In genomic region chr19:16078311-16078758, GRCh38 we compare ENCODE assay signal across 8 cellular contexts. TPM values are rescaled to one million over a fixed set of nuclear protein-coding genes. Genes with fewer than 3 reads are reported as not detected.
DNase-seq lines count a peak whose midpoint lies in the region; ATAC-seq, FAIRE-seq and TF ChIP-seq lines count a peak whose summit lies in the region.

No MANE protein-coding gene starts in this region.

- TF ChIP-seq EP300 in stomach (IDR thresholded peaks at IDR 0.05) = no peak

- dilution Hi-C loops in keratinocyte (cut with MboI; ENCODE audit: extremely low pct_ligation_motif_present, low sequenced_read_pairs) = no loop called here

- no peaks in the 10 kb centered on the region for H3K9me3 ChIP-seq in NT2/D1 (ENCODE audit: insufficient read depth, low read length)
- no peaks in the 10 kb centered on the region for H3K9me3 ChIP-seq in astrocyte (ENCODE audit: insufficient read depth, low read depth, low read length)
- H3K9me3 ChIP-seq in keratinocyte (ENCODE audit: control insufficient read depth, low read depth, low read length) = no peaks in the 10 kb centered on the region
- H3K9me3 ChIP-seq in stomach = no peaks in the 10 kb centered on the region

- H3K9ac ChIP-seq in NT2/D1 (ENCODE audit: insufficient read length, low read depth) (peak overlapping the region; percentile 70), astrocyte (ENCODE audit: low read length) (peak overlapping the region; percentile 100), keratinocyte (ENCODE audit: control insufficient read depth, extremely low read depth, insufficient read depth, low read length) (peak overlapping the region; percentile 94)

- H3K4me3 Mint-ChIP-seq in astrocyte (ENCODE audit: unreplicated experiment) = peak overlapping the region; percentile 95

- H3K36me3 ChIP-seq in NT2/D1 (ENCODE audit: insufficient read depth, insufficient read length, low read length) = peaks cover 50% of the 10 kb centered on the region
- peaks cover 27% of the 10 kb centered on the region for H3K36me3 ChIP-seq in astrocyte (ENCODE audit: insufficient read depth, low read length)
- peaks cover 29 to 39% of the 10 kb centered on the region in 2 experiments for H3K36me3 ChIP-seq in keratinocyte (ENCODE audit: control insufficient read depth in 2 of 2, extremely low read depth in 1 of 2, insufficient read depth in 2 of 2, low read length in 2 of 2)
- H3K36me3 ChIP-seq in stomach = peaks cover 20 to 36% (median 31%) of the 10 kb centered on the region in 4 donors

- no peaks in the 10 kb centered on the region for H3K9me3 Mint-ChIP-seq in astrocyte (ENCODE audit: unreplicated experiment)

- H3K4me1 Mint-ChIP-seq in astrocyte (ENCODE audit: low read depth, unreplicated experiment) = peaks cover 40% of the 10 kb centered on the region

- intact Hi-C loops in stomach (cut with DNase I; ENCODE audit: low total_unique reads) = no loop called here

- FAIRE-seq in astrocyte (lab: Jason Lieb, UNC) (no peak), keratinocyte (lab: Jason Lieb, UNC) (no peak)

- TF ChIP-seq POLR2A in stomach (IDR thresholded peaks at IDR 0.05) = no peak

- H3K9me1 ChIP-seq in keratinocyte (ENCODE audit: control insufficient read depth, extremely low read depth, insufficient read depth, low read length) = no peaks in the 10 kb centered on the region

- H3K27ac Mint-ChIP-seq in astrocyte (ENCODE audit: unreplicated experiment) = peak overlapping the region; percentile 91

- H3K4me3 ChIP-seq in NT2/D1 (ENCODE audit: insufficient read length, low read depth) (peak overlapping the region; percentile 92), astrocyte (ENCODE audit: insufficient read depth, low read depth, low read length) (peak overlapping the region; percentile 96), keratinocyte (ENCODE audit: control insufficient read depth in 2 of 3, extremely low read depth in 1 of 3, insufficient read depth in 2 of 3, low read depth in 1 of 3, low read length in 3 of 3) (peak overlapping the region; percentile 74 to 95 (median 94)), stomach (peak overlapping the region; percentile 56 to 98 (median 82))

- H3K4me1 ChIP-seq in NT2/D1 (ENCODE audit: insufficient read depth, insufficient read length) = peaks cover 9% of the 10 kb centered on the region
- H3K4me1 ChIP-seq in astrocyte (ENCODE audit: insufficient read depth, low read length) = peaks cover 41% of the 10 kb centered on the region
- peaks cover 25% of the 10 kb centered on the region for H3K4me1 ChIP-seq in keratinocyte (ENCODE audit: control insufficient read depth, extremely low read depth, insufficient read depth, low read length)
- H3K4me1 ChIP-seq in stomach = peaks cover 34 to 85% (median 65%) of the 10 kb centered on the region in 4 donors

- H2AFZ ChIP-seq in astrocyte (ENCODE audit: low read depth, low read length) = no peak overlapping the region
- no peak overlapping the region for H2AFZ ChIP-seq in keratinocyte (ENCODE audit: control insufficient read depth, low read length)

- H3K27me3 ChIP-seq in NT2/D1 (ENCODE audit: insufficient read depth, insufficient read length) = no peaks in the 10 kb centered on the region
- H3K27me3 ChIP-seq in astrocyte (ENCODE audit: insufficient read depth, low read length) = no peaks in the 10 kb centered on the region
- H3K27me3 ChIP-seq in keratinocyte (ENCODE audit: control insufficient read depth, extremely low read depth, insufficient read depth, low read length) = no peaks in the 10 kb centered on the region
- no peaks in the 10 kb centered on the region for H3K27me3 ChIP-seq in stomach

- TF ChIP-seq CTCF in astrocyte (IDR thresholded peaks at IDR 0.05; ENCODE audit: insufficient read depth, low read depth, low read length) = no peak
- TF ChIP-seq CTCF in keratinocyte (optimal IDR thresholded peaks at IDR 0.05 in 1 of 3, IDR thresholded peaks at IDR 0.05 in 1 of 3, conservative IDR thresholded peaks at IDR 0.05 in 1 of 3; ENCODE audit: extremely low read depth in 1 of 3, insufficient read depth in 2 of 3, low read length in 3 of 3) = no peak
- no peak for TF ChIP-seq CTCF in stomach (IDR thresholded peaks at IDR 0.05)

- H3K36me3 Mint-ChIP-seq in astrocyte (ENCODE audit: low read depth, unreplicated experiment) = peaks cover 19% of the 10 kb centered on the region

- peaks cover 86% of the 10 kb centered on the region for H3K79me2 ChIP-seq in astrocyte (ENCODE audit: insufficient read depth, low read length)
- H3K79me2 ChIP-seq in keratinocyte (ENCODE audit: control insufficient read depth, insufficient read depth, low read length) = peaks cover 50% of the 10 kb centered on the region

- ATAC-seq in GM18519 (IDR thresholded peaks at IDR 0.05; ENCODE audit: low FRiP score, unreplicated experiment) = no peak

- H4K20me1 ChIP-seq in astrocyte (ENCODE audit: insufficient read depth, low read length) (peaks cover 40% of the 10 kb centered on the region), keratinocyte (ENCODE audit: control insufficient read depth, extremely low read depth, insufficient read depth, low read length) (peaks cover 3% of the 10 kb centered on the region)

- peak; percentile 79 for DNase-seq in Daoy (ENCODE audit: low read depth)
- no peak for DNase-seq in NT2/D1 (ENCODE audit: low read depth, low spot score)
- DNase-seq in astrocyte (ENCODE audit: low read depth) = peak; percentile 59
- no peak for DNase-seq in keratinocyte (ENCODE audit: low read depth, low spot score)
- no peak for DNase-seq in stomach
- DNase-seq in amniotic stem cell (lab: John Stamatoyannopoulos, UW) = no peak
- DNase-seq in cerebellar cortex (ENCODE audit: low spot score) = no peak

- H3K27ac ChIP-seq in astrocyte (ENCODE audit: low read depth, low read length) (peak overlapping the region; percentile 98), keratinocyte (ENCODE audit: control insufficient read depth, insufficient read depth, low read length) (peak overlapping the region; percentile 98), stomach (peak overlapping the region; percentile 84 to 100 (median 100))

- H3K4me2 ChIP-seq in astrocyte (ENCODE audit: low read length) (peak overlapping the region; percentile 99), keratinocyte (ENCODE audit: control insufficient read depth, extremely low read depth, insufficient read depth, low read depth, low read length) (peak overlapping the region; percentile 87)

- WGBS in stomach, 5 donors = 13 to 36% (median 27%) methylated on average over 9 of the region's 9 CpGs

- no peaks in the 10 kb centered on the region for H3K27me3 Mint-ChIP-seq in astrocyte (ENCODE audit: low read depth, unreplicated experiment)

RNA-seq across cellular contexts. Expression of gene TPM4, which starts 2.0 kb away (rescaled TPM):
- total RNA-seq in Daoy (2014; rRNA removed; shearing (Covaris generic)) = 1,303 and 1,358 TPM in 2 replicates
- total RNA-seq in astrocyte (811 and 843 TPM in 2 replicates), stomach (100 to 1,000 TPM; 167 to 609 (median 275) TPM)
- polyA plus RNA-seq in keratinocyte (489 to 646 TPM (median 581 TPM) in 3 replicates), stomach (100 to 1,000 TPM; 185 to 475 (median 427) TPM)
- polyA plus RNA-seq in keratinocyte (2011; ENCODE audit: low read depth) = 905 TPM
- 586 and 787 TPM in 2 replicates for polyA plus RNA-seq in keratinocyte (2011; cell fraction: cytosol; rRNA removed)
- 358 and 397 TPM in 2 replicates for polyA plus RNA-seq in keratinocyte (2011; cell fraction: nucleus; rRNA removed)
- 305 and 592 TPM in 2 replicates for polyA plus RNA-seq in keratinocyte (2012; ENCODE audit: low replicate concordance)
- polyA minus RNA-seq in keratinocyte = 93.6 to 294 TPM (median 216 TPM) in 3 replicates
- 587 TPM for polyA minus RNA-seq in keratinocyte (2011; cell fraction: cytosol; rRNA and poly(A)+ RNA removed)
- 114 and 189 TPM in 2 replicates for polyA minus RNA-seq in keratinocyte (2011; cell fraction: nucleus; rRNA and poly(A)+ RNA removed)

RNA-seq across cellular contexts. Expression of gene RAB8A, which starts 33.4 kb away (rescaled TPM):
- 63.7 and 72.5 TPM in 2 replicates for total RNA-seq in Daoy (2014; rRNA removed; shearing (Covaris generic))
- total RNA-seq in astrocyte = 80.5 and 82.8 TPM in 2 replicates
- polyA plus RNA-seq in keratinocyte = 64.4 to 116 TPM (median 95.1 TPM) in 3 replicates
- polyA plus RNA-seq in keratinocyte (2011; ENCODE audit: low read depth) = 127 TPM
- 60.3 and 65.6 TPM in 2 replicates for polyA plus RNA-seq in keratinocyte (2011; cell fraction: cytosol; rRNA removed)
- 44.1 and 44.4 TPM in 2 replicates for polyA plus RNA-seq in keratinocyte (2011; cell fraction: nucleus; rRNA removed)
- 41.8 and 125 TPM in 2 replicates for polyA plus RNA-seq in keratinocyte (2012; ENCODE audit: low replicate concordance)
- polyA minus RNA-seq in keratinocyte = 73.1 to 162 TPM (median 128 TPM) in 3 replicates
- polyA minus RNA-seq in keratinocyte (2011; cell fraction: cytosol; rRNA and poly(A)+ RNA removed) = 99.2 TPM
- polyA minus RNA-seq in keratinocyte (2011; cell fraction: nucleus; rRNA and poly(A)+ RNA removed) = 27.9 and 71.5 TPM in 2 replicates
- total RNA-seq in stomach = 10 to 100 TPM in 3 of 5 donors, 1 to 10 TPM in 2; 1.8 to 49.4 (median 11.2) TPM
- 10 to 100 TPM; 25.4 to 63.4 (median 39.4) TPM for polyA plus RNA-seq in stomach

Comparison
In these comparisons a context has a peak if more than half of its experiments do, and no peak if none do; other contexts are left out.
1. DNase-seq: peak in Daoy (single experiment) and astrocyte (single experiment); none in NT2/D1 (single experiment), keratinocyte (single experiment), stomach (single experiment), amniotic stem cell (single experiment) and cerebellar cortex (single experiment).
2. Peak in every context shown above with its lines, with median percentiles within 50 percentile points of each other: H3K4me3 ChIP-seq, H3K9ac ChIP-seq and H3K27ac ChIP-seq.